Comparison of ENCODE assay signal across 8 cellular contexts in genomic region chr4:2792711-2793577, GRCh38. TPM values are rescaled to one million over a fixed set of nuclear protein-coding genes. Genes with fewer than 3 reads are reported as not detected.
DNase-seq lines count a peak whose midpoint lies in the region; ATAC-seq and TF ChIP-seq lines count a peak whose summit lies in the region.

Gene SH3BP2, plus strand, starts transcription at chr4:2793085. Its CDS starts 27,533 bp downstream, at chr4:2820618.

- TF ChIP-seq CTCF in GM13977 (IDR thresholded peaks at IDR 0.05; ENCODE audit: extremely low read depth, insufficient read depth, missing control alignments) (no peak), Loucy (conservative IDR thresholded peaks at IDR 0.05; ENCODE audit: low read length) (no peak), lung (IDR thresholded peaks at IDR 0.05; ENCODE audit: control extremely low read depth, extremely low read depth) (no peak)

- H4K20me1 ChIP-seq in Loucy (ENCODE audit: insufficient read depth, low read length, poor library complexity, severe bottlenecking) = no peaks in the 10 kb centered on the region

- H3K79me2 ChIP-seq in Loucy (ENCODE audit: insufficient read depth, low read length) = no peaks in the 10 kb centered on the region

- peaks cover 41% of the 10 kb centered on the region for H3K4me1 Mint-ChIP-seq in activated CD4-positive, alpha-beta T cell treated with anti-CD3 and anti-CD28 coated beads, Interleukin-2, amount 10 ng/mL, durations not matched to agents 24 days and 14 days

- H3K4me3 Mint-ChIP-seq in activated CD4-positive, alpha-beta T cell treated with anti-CD3 and anti-CD28 coated beads, Interleukin-2, amount 10 ng/mL, durations not matched to agents 24 days and 14 days = peak within 1 kb of the TSS; percentile 90

- H3K4me3 ChIP-seq in Loucy (ENCODE audit: low read length, poor library complexity, severe bottlenecking) = peak within 1 kb of the TSS; percentile 4
- peak within 1 kb of the TSS; percentile 50 for H3K4me3 ChIP-seq in lung

- H3K4me2 ChIP-seq in Loucy (ENCODE audit: low read depth, low read length, poor library complexity, severe bottlenecking) = peak within 1 kb of the TSS; percentile 30

- no peaks in the 10 kb centered on the region for H3K9me2 ChIP-seq in Loucy (replicated peaks; ENCODE audit: low read depth, low read length)

- no peaks in the 10 kb centered on the region for H3K27me3 ChIP-seq in Loucy (ENCODE audit: insufficient read depth, low read length, poor library complexity, severe bottlenecking)
- no peaks in the 10 kb centered on the region for H3K27me3 ChIP-seq in lung (ENCODE audit: control insufficient read depth, insufficient read depth)

- in situ Hi-C loops in GM13977 (cut with MboI; ENCODE audit: low pct_unique_long_range_greater_than_20kb, low sequenced_read_pairs, unreplicated experiment) = no loop called here

- DNase-seq in GM13977 (ENCODE audit: low spot score) = peak; percentile 83
- peak; percentile 86 for DNase-seq in activated CD4-positive, alpha-beta T cell treated with anti-CD3 and anti-CD28 coated beads, Interleukin-2, amount 10 ng/mL, durations not matched to agents 24 days and 14 days
- DNase-seq in effector CD8-positive, alpha-beta T cell (lab: John Stamatoyannopoulos, UW) = peak; percentile 61
- DNase-seq in lung (ENCODE audit: low spot score) = peak; percentile 85
- peak; percentile 87 for DNase-seq in stimulated activated CD8-positive, alpha-beta memory T cell treated with anti-CD3 and anti-CD28 coated beads, Interleukin-4, amount 100 ng/mL, for 48 hours
- DNase-seq in NCI-H2081 (lab: John Stamatoyannopoulos, UW) = no peak

- H3F3A ChIP-seq in Loucy (ENCODE audit: low read depth) = no peaks in the 10 kb centered on the region

- H2AFZ ChIP-seq in Loucy (ENCODE audit: low read length) = peak within 1 kb of the TSS; percentile 41; the same call in 1 of the 2 replicates

- intact Hi-C loops in activated CD4-positive, alpha-beta T cell treated with anti-CD3 and anti-CD28 coated beads, Interleukin-2, amount 10 ng/mL, durations not matched to agents 24 days and 14 days (cut with micrococcal nuclease) = no loop called here

- H3K4me1 ChIP-seq in Loucy (ENCODE audit: insufficient read depth, low read length, poor library complexity, severe bottlenecking) (peaks cover 25% of the 10 kb centered on the region), lung (ENCODE audit: control insufficient read depth in 2 of 2, insufficient read depth in 2 of 2, low read length in 2 of 2) (peaks cover 7 to 51% of the 10 kb centered on the region in 2 donors)

- ATAC-seq in lung (ENCODE audit: insufficient read depth, low FRiP score) (peak; percentile 82), GM21723 (IDR thresholded peaks at IDR 0.05; ENCODE audit: unreplicated experiment) (no peak)

- H3K27ac Mint-ChIP-seq in activated CD4-positive, alpha-beta T cell treated with anti-CD3 and anti-CD28 coated beads, Interleukin-2, amount 10 ng/mL, durations not matched to agents 24 days and 14 days = peak within 1 kb of the TSS; percentile 77

- no peaks in the 10 kb centered on the region for H3K27me3 Mint-ChIP-seq in activated CD4-positive, alpha-beta T cell treated with anti-CD3 and anti-CD28 coated beads, Interleukin-2, amount 10 ng/mL, durations not matched to agents 24 days and 14 days

- H3K9me3 ChIP-seq in Loucy (ENCODE audit: insufficient read depth, low read depth, low read length) = no peaks in the 10 kb centered on the region
- H3K9me3 ChIP-seq in lung (ENCODE audit: control insufficient read depth in 2 of 2, insufficient read depth in 1 of 2, low read length in 1 of 2) = no peaks in the 10 kb centered on the region

- peaks cover 6% of the 10 kb centered on the region for H3K36me3 Mint-ChIP-seq in activated CD4-positive, alpha-beta T cell treated with anti-CD3 and anti-CD28 coated beads, Interleukin-2, amount 10 ng/mL, durations not matched to agents 24 days and 14 days (ENCODE audit: low read depth)

- no peaks in the 10 kb centered on the region for H3K9me3 Mint-ChIP-seq in activated CD4-positive, alpha-beta T cell treated with anti-CD3 and anti-CD28 coated beads, Interleukin-2, amount 10 ng/mL, durations not matched to agents 24 days and 14 days

- 8 to 18% methylated on average over 48 to 103 of the region's 103 CpGs for WGBS in lung, 2 donors

- H3K36me3 ChIP-seq in Loucy (ENCODE audit: insufficient read depth, low read length) = no peaks in the 10 kb centered on the region
- H3K36me3 ChIP-seq in lung (ENCODE audit: control insufficient read depth in 2 of 2, insufficient read depth in 2 of 2, low read length in 2 of 2) = peaks cover 0 to 2% of the 10 kb centered on the region in 2 donors

- peak within 1 kb of the TSS; percentile 40 for H3K9ac ChIP-seq in Loucy (ENCODE audit: low read depth, low read length, poor library complexity, severe bottlenecking)

- H3K27ac ChIP-seq in lung (ENCODE audit: low read depth in 1 of 2, low read length in 1 of 2) = peak within 1 kb of the TSS; percentile 74 to 79

RNA-seq across cellular contexts. Expression of gene SH3BP2, which starts in this region (rescaled TPM):
- total RNA-seq in activated CD4-positive, alpha-beta T cell treated with anti-CD3 and anti-CD28 coated beads, Interleukin-2, amount 10 ng/mL, durations not matched to agents 24 days and 14 days = 83.9 and 88.5 TPM in 2 replicates
- 100 to 1,000 TPM in 1 of 2 donors, 10 to 100 TPM in 1; 49.9 to 117 TPM for total RNA-seq in lung
- polyA plus RNA-seq in lung = 10 to 100 TPM; 62.9 to 96.7 TPM

Comparison
In these comparisons a context has a peak if more than half of its experiments do, and no peak if none do; other contexts are left out.
1. DNase-seq: peak in GM13977 (single experiment), activated CD4-positive, alpha-beta T cell treated with anti-CD3 and anti-CD28 coated beads, Interleukin-2, amount 10 ng/mL, durations not matched to agents 24 days and 14 days (single experiment), effector CD8-positive, alpha-beta T cell (single experiment), lung (single experiment) and stimulated activated CD8-positive, alpha-beta memory T cell treated with anti-CD3 and anti-CD28 coated beads, Interleukin-4, amount 100 ng/mL, for 48 hours (single experiment); none in NCI-H2081 (0 of 2).